ENCODE assay signal across 9 cellular contexts in the genomic region with DNA sequence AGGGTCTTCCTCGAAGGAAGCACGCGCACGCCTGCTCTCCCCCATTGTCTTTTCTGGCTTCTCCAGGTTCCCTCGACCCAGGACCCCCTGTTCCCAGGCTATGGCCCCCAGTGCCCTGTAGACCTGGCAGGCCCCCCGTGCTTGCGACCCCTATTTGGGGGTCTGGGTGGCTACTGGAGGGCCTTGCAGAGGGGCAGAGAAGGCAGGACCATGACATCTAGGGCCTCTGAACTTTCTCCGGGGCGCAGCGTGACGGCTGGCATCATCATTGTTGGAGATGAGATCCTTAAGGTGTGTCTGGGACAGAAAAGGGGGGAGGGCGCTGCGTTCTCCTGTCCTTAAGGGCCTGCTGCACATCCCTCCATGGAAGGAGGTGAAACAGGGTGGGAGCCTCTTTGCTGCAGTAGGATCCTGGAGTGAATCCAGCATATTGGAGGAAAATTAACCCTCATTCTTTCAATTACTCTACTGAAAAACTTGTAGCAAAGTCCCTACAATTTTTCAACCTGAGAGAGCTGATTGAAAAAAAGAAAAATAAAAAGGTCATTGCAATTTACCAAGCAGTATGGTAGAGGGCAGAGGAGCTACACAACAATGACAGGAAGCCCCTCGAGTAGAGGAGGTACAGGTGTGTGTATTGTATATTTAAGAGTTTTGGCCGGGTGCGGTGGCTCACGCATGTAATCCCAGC.
A peak's percentile ranks its signal among the peaks of the same experiment; 100 is the strongest.
DNase-seq lines count a peak whose midpoint lies in the region; ATAC-seq and TF ChIP-seq lines count a peak whose summit lies in the region.
"Had no signal": no experiment of that assay in that cellular context is flagged by ENCODE, and none has a peak within 500 bp of the region (broad histone marks: within the 10 kb centered on the region; RNA-seq: fewer than 3 reads in every experiment).

No MANE protein-coding gene starts in this region.

- CTCF ChIA-PET in AG04449 (lab: Yijun Ruan, JAX): interaction anchor here (1.3 to 7.7 kb wide), 4 partner anchors 12 to 61 kb away, joined by 4 to 119 read pairs (median 6); partner anchors contain the start of genes LENEP and PBXIP1

- H3K9me3 Mint-ChIP-seq in activated T-cell treated with anti-CD3 and anti-CD28 coated beads, Interleukin-2, amount 50 U/mL, for 24 hours: no peaks in the 10 kb centered on the region
- H3K9me3 Mint-ChIP-seq: neural crest cell had no signal

- no peak for ATAC-seq in GM19395 (IDR thresholded peaks at IDR 0.05; ENCODE audit: unreplicated experiment)

- no peak for DNase-seq in AG04449 (ENCODE audit: low read depth, low spot score)
- DNase-seq in HL-60 (ENCODE audit: low read depth in 1 of 2, low spot score in 1 of 2): no peak
- DNase-seq in choroid plexus epithelial cell (ENCODE audit: low read depth): no peak
- DNase-seq in stimulated activated CD4-positive, alpha-beta T cell treated with anti-CD3 and anti-CD28 coated beads, Interleukin-15, amount 100 ng/mL, for 24 hours: no peak
- DNase-seq in activated T-cell treated with anti-CD3 and anti-CD28 coated beads, Interleukin-2, amount 50 U/mL, for 24 hours: no peak
- no peak for DNase-seq in COR-L47 (lab: John Stamatoyannopoulos, UW)

- peak overlapping the region; percentile 74 for H3K9ac ChIP-seq in muscle layer of colon (ENCODE audit: low read length)

- peaks cover 34% of the 10 kb centered on the region for H3K4me1 Mint-ChIP-seq in activated T-cell treated with anti-CD3 and anti-CD28 coated beads, Interleukin-2, amount 50 U/mL, for 24 hours (ENCODE audit: low read depth)

- peaks cover 13% of the 10 kb centered on the region for H3K36me3 ChIP-seq in muscle layer of colon (ENCODE audit: insufficient read depth, low read length)

- H3K27me3 Mint-ChIP-seq in activated T-cell treated with anti-CD3 and anti-CD28 coated beads, Interleukin-2, amount 50 U/mL, for 24 hours: no peaks in the 10 kb centered on the region

- H3K4me3 ChIP-seq in AG04449 (ENCODE audit: low read depth, low read length) (peak overlapping the region; percentile 84), HL-60 (replicated peaks; ENCODE audit: insufficient read depth, low read length) (peak overlapping the region; percentile 83), choroid plexus epithelial cell (ENCODE audit: low read depth, low read length) (peak overlapping the region; percentile 88), muscle layer of colon (ENCODE audit: low read depth in 1 of 2, low read length in 2 of 2) (peak overlapping the region; percentile 67 to 82)

- no peak overlapping the region for H3K4me3 Mint-ChIP-seq in activated T-cell treated with anti-CD3 and anti-CD28 coated beads, Interleukin-2, amount 50 U/mL, for 24 hours
- H3K4me3 Mint-ChIP-seq: neural crest cell had no signal

- H3K27ac ChIP-seq in HL-60 (replicated peaks) (peak overlapping the region; percentile 66), muscle layer of colon (ENCODE audit: low read depth, low read length) (peak overlapping the region; percentile 74)

- H3K4me1 ChIP-seq in muscle layer of colon (ENCODE audit: insufficient read depth, low read length): peaks cover 13% of the 10 kb centered on the region

- H3K36me3 Mint-ChIP-seq in activated T-cell treated with anti-CD3 and anti-CD28 coated beads, Interleukin-2, amount 50 U/mL, for 24 hours (ENCODE audit: low read depth): peaks cover 34% of the 10 kb centered on the region

- POLR2A ChIA-PET in AG04449 (lab: Yijun Ruan, JAX): interaction anchor here (0.8 to 2.7 kb wide), 6 partner anchors 7 to 25 kb away, joined by 3 to 17 read pairs (median 5); partner anchors contain the start of genes CKS1B, LENEP and SHC1

- no peak overlapping the region for H3K27ac Mint-ChIP-seq in activated T-cell treated with anti-CD3 and anti-CD28 coated beads, Interleukin-2, amount 50 U/mL, for 24 hours

- TF ChIP-seq CTCF in AG04449 (IDR thresholded peaks at IDR 0.05; ENCODE audit: insufficient read depth, low read length, missing control alignments): no peak
- no peak for TF ChIP-seq CTCF in HL-60 (IDR thresholded peaks at IDR 0.05; ENCODE audit: insufficient read depth, low read length)
- no peak for TF ChIP-seq CTCF in choroid plexus epithelial cell (conservative IDR thresholded peaks at IDR 0.05; ENCODE audit: low read depth, low read length)

- H3K27me3 ChIP-seq in HL-60 (ENCODE audit: insufficient read depth, poor library complexity, severe bottlenecking) (no peaks in the 10 kb centered on the region), muscle layer of colon (ENCODE audit: control insufficient read depth in 1 of 2, insufficient read depth in 2 of 2, low read length in 2 of 2) (no peaks in the 10 kb centered on the region)

- no peaks in the 10 kb centered on the region for H3K9me3 ChIP-seq in muscle layer of colon (ENCODE audit: low read length)
